Comparison of ENCODE assay signal across 15 cellular contexts in genomic region chr4:21380861-21381260, GRCh38.
"Had no signal": no experiment of that assay in that cellular context is flagged by ENCODE, and none has a peak within 500 bp of the region (broad histone marks: within the 10 kb centered on the region; RNA-seq: fewer than 3 reads in every experiment).

No MANE protein-coding gene starts in this region.

- DNase-seq: activated CD4-positive, alpha-beta T cell treated with anti-CD3 and anti-CD28 coated beads for 36 hours; activated CD4-positive, alpha-beta T cell treated with anti-CD3 and anti-CD28 coated beads, Interleukin-2, amount 50 U/mL, for 48 hours; activated gamma-delta T cell; adrenal gland; effector memory CD4-positive, alpha-beta T cell; esophagus squamous epithelium; islet precursor cell; nephron progenitor cell; right lobe of liver; small intestine; stimulated activated CD4-positive, alpha-beta T cell treated with anti-CD3 and anti-CD28 coated beads, Interleukin-15, amount 100 ng/mL, for 24 hours; stimulated activated CD4-positive, alpha-beta T cell treated with anti-CD3 and anti-CD28 coated beads, Interleukin-2, amount 100 ng/mL, for 48 hours; stimulated activated naive CD8-positive, alpha-beta T cell treated with anti-CD3 and anti-CD28 coated beads, Interleukin-15, amount 100 ng/mL, for 72 hours; T-helper 2 cell had no signal

- ATAC-seq: activated CD4-positive, alpha-beta T cell treated with anti-CD3 and anti-CD28 coated beads for 36 hours; activated naive CD4-positive, alpha-beta T cell treated with anti-CD3 and anti-CD28 coated beads, Interleukin-2, amount 50 U/mL, for 72 hours; right lobe of liver; stimulated activated naive CD8-positive, alpha-beta T cell treated with anti-CD3 and anti-CD28 coated beads, Interleukin-15, amount 100 ng/mL, for 72 hours had no signal
